In the genomic region with DNA sequence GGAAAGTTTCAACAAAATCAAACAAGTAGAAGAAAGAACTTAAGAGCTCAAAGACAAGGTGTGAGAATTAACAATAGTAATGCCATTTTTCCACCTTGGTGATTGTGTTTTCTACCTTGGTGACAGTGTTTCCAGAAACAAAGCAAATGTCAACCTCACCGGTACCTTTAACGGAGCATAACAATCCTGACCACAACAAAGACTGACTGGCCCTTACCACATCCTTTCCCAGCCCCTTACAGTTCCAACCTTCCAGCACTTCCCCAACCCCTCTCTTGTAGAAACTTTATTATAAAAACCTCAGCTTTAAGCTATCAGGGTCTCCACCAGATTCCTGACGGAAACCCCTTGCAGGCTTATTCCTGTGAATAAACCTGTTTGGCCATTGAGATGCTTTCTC, we compare ENCODE assay signal across 17 cellular contexts. TPM values are rescaled to one million over a fixed set of nuclear protein-coding genes. Genes with fewer than 3 reads are reported as not detected.
DNase-seq lines count a peak whose midpoint lies in the region; ATAC-seq and TF ChIP-seq lines count a peak whose summit lies in the region.
"Had no signal": no experiment of that assay in that cellular context is flagged by ENCODE, and none has a peak within 500 bp of the region (broad histone marks: within the 10 kb centered on the region; RNA-seq: fewer than 3 reads in every experiment).

No MANE protein-coding gene starts in this region.

- H3K4me3 ChIP-seq in left lung, result no peak overlapping the region
- H3K4me3 ChIP-seq: breast epithelium, left ventricle myocardium inferior, smooth muscle cell, upper lobe of left lung had no signal

- peak in 1 of 2 donors; percentile 48 for ATAC-seq in activated T-cell treated with anti-CD3 and anti-CD28 coated beads, Interleukin-2, amount 50 U/mL, for 4 hours
- peak; percentile 63 for ATAC-seq in HG03175 (IDR thresholded peaks at IDR 0.05; ENCODE audit: unreplicated experiment)
- no peak for ATAC-seq in left lung

- H3K9me3 Mint-ChIP-seq in activated T-cell treated with anti-CD3 and anti-CD28 coated beads, Interleukin-2, amount 50 U/mL, for 4 hours, result peaks cover 5% of the 10 kb centered on the region
- peaks cover 3% of the 10 kb centered on the region for H3K9me3 Mint-ChIP-seq in activated CD4-positive, alpha-beta memory T cell treated with anti-CD3 and anti-CD28 coated beads, Interleukin-2, amount 10 ng/mL, durations not matched to agents 7 days and 5 days
- no peaks in the 10 kb centered on the region for H3K9me3 Mint-ChIP-seq in stimulated activated naive CD8-positive, alpha-beta T cell treated with anti-CD3 and anti-CD28 coated beads, Interleukin-15, Interleukin-2, amounts not matched to agents 100 ng/mL and 50 ng/mL, for 24 hours

- CTCF ChIA-PET in activated CD4-positive, alpha-beta memory T cell treated with anti-CD3 and anti-CD28 coated beads, Interleukin-2, amount 10 ng/mL, durations not matched to agents 7 days and 5 days (lab: Charles Lee), result no interaction called here

- no peaks in the 10 kb centered on the region for H3K36me3 Mint-ChIP-seq in activated T-cell treated with anti-CD3 and anti-CD28 coated beads, Interleukin-2, amount 50 U/mL, for 4 hours (ENCODE audit: insufficient read depth)
- H3K36me3 Mint-ChIP-seq in activated CD4-positive, alpha-beta memory T cell treated with anti-CD3 and anti-CD28 coated beads, Interleukin-2, amount 10 ng/mL, durations not matched to agents 7 days and 5 days (ENCODE audit: low read depth), result peaks cover 3% of the 10 kb centered on the region
- H3K36me3 Mint-ChIP-seq in stimulated activated naive CD8-positive, alpha-beta T cell treated with anti-CD3 and anti-CD28 coated beads, Interleukin-15, Interleukin-2, amounts not matched to agents 100 ng/mL and 50 ng/mL, for 24 hours (ENCODE audit: low read depth), result no peaks in the 10 kb centered on the region

- H3K27me3 ChIP-seq in left lung, result peaks cover 0 to 5% of the 10 kb centered on the region in 2 donors
- H3K27me3 ChIP-seq: breast epithelium, upper lobe of left lung had no signal

- POLR2A ChIA-PET in activated CD4-positive, alpha-beta memory T cell treated with anti-CD3 and anti-CD28 coated beads, Interleukin-2, amount 10 ng/mL, durations not matched to agents 7 days and 5 days (lab: Charles Lee), result interaction anchor here (1.0 kb wide), 1 partner anchor 109 kb away, joined by 3 read pairs; no protein-coding TSS in a partner anchor

- no peak overlapping the region for H3K27ac ChIP-seq in left lung
- H3K27ac ChIP-seq: breast epithelium, left ventricle myocardium inferior, upper lobe of left lung had no signal

- no peaks in the 10 kb centered on the region for H3K4me1 ChIP-seq in left lung
- H3K4me1 ChIP-seq: breast epithelium, upper lobe of left lung had no signal

- no peaks in the 10 kb centered on the region for H3K36me3 ChIP-seq in left lung
- H3K36me3 ChIP-seq: breast epithelium, left ventricle myocardium inferior, upper lobe of left lung had no signal

- peaks cover 38% of the 10 kb centered on the region for H3K4me1 Mint-ChIP-seq in activated T-cell treated with anti-CD3 and anti-CD28 coated beads, Interleukin-2, amount 50 U/mL, for 4 hours (ENCODE audit: low read depth)
- peaks cover 26% of the 10 kb centered on the region for H3K4me1 Mint-ChIP-seq in activated CD4-positive, alpha-beta memory T cell treated with anti-CD3 and anti-CD28 coated beads, Interleukin-2, amount 10 ng/mL, durations not matched to agents 7 days and 5 days
- H3K4me1 Mint-ChIP-seq in stimulated activated naive CD8-positive, alpha-beta T cell treated with anti-CD3 and anti-CD28 coated beads, Interleukin-15, Interleukin-2, amounts not matched to agents 100 ng/mL and 50 ng/mL, for 24 hours (ENCODE audit: low read depth), result peaks cover 45% of the 10 kb centered on the region

- TF ChIP-seq CTCF in left lung (IDR thresholded peaks at IDR 0.05), result no peak

- H3K27me3 Mint-ChIP-seq in activated T-cell treated with anti-CD3 and anti-CD28 coated beads, Interleukin-2, amount 50 U/mL, for 4 hours (ENCODE audit: low read depth), result peaks cover 2% of the 10 kb centered on the region
- peaks cover 13% of the 10 kb centered on the region for H3K27me3 Mint-ChIP-seq in activated CD4-positive, alpha-beta memory T cell treated with anti-CD3 and anti-CD28 coated beads, Interleukin-2, amount 10 ng/mL, durations not matched to agents 7 days and 5 days
- H3K27me3 Mint-ChIP-seq in stimulated activated naive CD8-positive, alpha-beta T cell treated with anti-CD3 and anti-CD28 coated beads, Interleukin-15, Interleukin-2, amounts not matched to agents 100 ng/mL and 50 ng/mL, for 24 hours, result no peaks in the 10 kb centered on the region
- H3K27me3 Mint-ChIP-seq: activated T-cell treated with anti-CD3 and anti-CD28 coated beads, Interleukin-2, amount 50 U/mL, for 24 hours had no signal

- no peak for DNase-seq in activated T-cell treated with anti-CD3 and anti-CD28 coated beads, Interleukin-2, amount 50 U/mL, for 4 hours
- no peak for DNase-seq in activated T-cell treated with anti-CD3 and anti-CD28 coated beads, Interleukin-2, amount 50 U/mL, for 1 hour
- peak; percentile 26 for DNase-seq in activated CD4-positive, alpha-beta memory T cell treated with anti-CD3 and anti-CD28 coated beads, Interleukin-2, amount 10 ng/mL, durations not matched to agents 7 days and 5 days
- DNase-seq in ACHN, result no peak
- DNase-seq in left lung, result no peak
- DNase-seq in NCI-H2196 treated with DMSO at 0.1 percent for 48 hours (lab: John Stamatoyannopoulos, UW; ENCODE audit: unreplicated experiment), result no peak
- DNase-seq: activated T-cell treated with anti-CD3 and anti-CD28 coated beads, Interleukin-2, amount 50 U/mL, for 24 hours; DMS79 treated with DMSO at 0.1 percent for 48 hours; head of caudate nucleus; left ventricle myocardium inferior; NCI-H1105; NCI-H524; upper lobe of left lung had no signal

- no peak overlapping the region for H3K27ac Mint-ChIP-seq in activated CD4-positive, alpha-beta memory T cell treated with anti-CD3 and anti-CD28 coated beads, Interleukin-2, amount 10 ng/mL, durations not matched to agents 7 days and 5 days
- peak overlapping the region; percentile 46 for H3K27ac Mint-ChIP-seq in stimulated activated naive CD8-positive, alpha-beta T cell treated with anti-CD3 and anti-CD28 coated beads, Interleukin-15, Interleukin-2, amounts not matched to agents 100 ng/mL and 50 ng/mL, for 24 hours
- H3K27ac Mint-ChIP-seq: activated T-cell treated with anti-CD3 and anti-CD28 coated beads, Interleukin-2, amount 50 U/mL, for 24 hours had no signal

- H3K9me3 ChIP-seq in left lung, result no peaks in the 10 kb centered on the region
- H3K9me3 ChIP-seq: breast epithelium, upper lobe of left lung had no signal

- intact Hi-C loops in left lung (cut with DNase I), result no loop called here

- in situ Hi-C loops in ACHN (cut with HindIII; ENCODE audit: low pct_ligation_motif_present, low pct_unique_long_range_greater_than_20kb, low sequenced_read_pairs), result no loop called here

- peak overlapping the region; percentile 14 for H3K4me3 Mint-ChIP-seq in activated T-cell treated with anti-CD3 and anti-CD28 coated beads, Interleukin-2, amount 50 U/mL, for 4 hours
- no peak overlapping the region for H3K4me3 Mint-ChIP-seq in activated CD4-positive, alpha-beta memory T cell treated with anti-CD3 and anti-CD28 coated beads, Interleukin-2, amount 10 ng/mL, durations not matched to agents 7 days and 5 days
- H3K4me3 Mint-ChIP-seq in stimulated activated naive CD8-positive, alpha-beta T cell treated with anti-CD3 and anti-CD28 coated beads, Interleukin-15, Interleukin-2, amounts not matched to agents 100 ng/mL and 50 ng/mL, for 24 hours, result peak overlapping the region; percentile 8
- H3K4me3 Mint-ChIP-seq: activated T-cell treated with anti-CD3 and anti-CD28 coated beads, Interleukin-2, amount 50 U/mL, for 24 hours had no signal

RNA-seq across cellular contexts. Expression of a gene that starts 16.7 kb away (rescaled TPM):
- not detected for total RNA-seq in activated T-cell treated with anti-CD3 and anti-CD28 coated beads, Interleukin-2, amount 50 U/mL, for 4 hours
- total RNA-seq in activated CD4-positive, alpha-beta memory T cell treated with anti-CD3 and anti-CD28 coated beads, Interleukin-2, amount 10 ng/mL, durations not matched to agents 7 days and 5 days, result not detected
- total RNA-seq in left lung, result under 1 TPM in 1 of 2 donors, not detected in 1; 0.12 TPM

RNA-seq across cellular contexts. Expression of a gene that starts 20.4 kb away (rescaled TPM):
- under 1 TPM; 0.16 to 0.45 (median 0.20) TPM for total RNA-seq in activated T-cell treated with anti-CD3 and anti-CD28 coated beads, Interleukin-2, amount 50 U/mL, for 4 hours
- total RNA-seq in activated CD4-positive, alpha-beta memory T cell treated with anti-CD3 and anti-CD28 coated beads, Interleukin-2, amount 10 ng/mL, durations not matched to agents 7 days and 5 days, result under 1 TPM; 0.65 to 0.71 TPM
- under 1 TPM; 0.50 to 0.55 TPM for total RNA-seq in left lung
- total RNA-seq: smooth muscle cell had no signal
